Comparison of ENCODE assay signal across 8 cellular contexts in the genomic region with DNA sequence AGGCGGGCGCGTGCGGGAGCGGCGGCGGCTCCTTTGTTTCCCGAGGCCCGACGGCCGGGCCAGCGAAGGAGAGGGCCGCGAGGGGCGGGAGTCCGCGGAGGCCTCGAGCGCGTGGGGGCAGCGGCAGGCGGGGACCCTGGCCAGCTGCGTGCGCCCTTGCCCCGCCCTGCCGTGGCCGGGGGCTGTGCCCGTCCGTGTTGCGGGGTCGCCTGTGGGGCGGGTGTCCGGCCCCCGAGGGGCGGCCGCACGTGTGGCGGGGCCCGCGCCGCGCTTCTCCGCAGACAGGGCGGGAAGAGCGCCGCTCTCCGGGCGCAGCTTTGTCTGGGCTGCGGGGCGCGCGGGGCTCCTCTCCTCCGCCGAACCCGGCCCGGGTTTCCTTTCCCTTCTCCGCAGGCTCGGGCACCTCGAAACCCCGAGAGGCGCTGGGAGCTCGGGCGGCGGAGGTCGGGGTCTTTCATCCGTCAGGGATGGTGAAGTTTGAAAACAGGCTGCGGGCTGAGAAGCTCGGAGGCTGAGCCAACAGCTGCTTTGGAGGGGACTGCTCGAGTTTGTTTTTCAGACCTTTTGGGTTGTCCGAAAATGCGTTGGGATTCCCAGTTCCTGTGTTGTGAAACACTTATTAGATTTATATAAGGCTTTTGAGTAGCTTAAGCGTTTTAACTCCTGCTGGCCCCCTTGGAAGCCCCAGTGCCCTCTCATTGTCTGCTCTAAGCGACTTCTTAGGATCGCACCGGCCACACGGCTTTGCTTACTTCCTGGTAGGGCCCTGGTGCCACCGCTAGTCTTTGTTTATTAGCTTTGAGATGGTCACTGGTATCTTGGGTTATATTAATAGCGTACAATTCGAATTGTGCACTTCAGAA. TPM values are rescaled to one million over a fixed set of nuclear protein-coding genes. Genes with fewer than 3 reads are reported as not detected.
A peak's percentile ranks its signal among the peaks of the same experiment; 100 is the strongest.
DNase-seq lines count a peak whose midpoint lies in the region; ATAC-seq and TF ChIP-seq lines count a peak whose summit lies in the region.

No MANE protein-coding gene starts in this region.

- H4K8ac ChIP-seq in trophoblast cell (ENCODE audit: low read depth, low read length), result peak overlapping the region; percentile 78

- H3K27me3 ChIP-seq in CD4-positive, CD25-positive, alpha-beta regulatory T cell (ENCODE audit: control insufficient read depth, insufficient read depth, low read length), result no peaks in the 10 kb centered on the region
- H3K27me3 ChIP-seq in HUES64 (ENCODE audit: insufficient read depth, low read length) (peaks cover 97% of the 10 kb centered on the region), left ventricle myocardium inferior (ENCODE audit: low read depth) (no peaks in the 10 kb centered on the region), trophoblast cell (ENCODE audit: insufficient read depth, low read length) (no peaks in the 10 kb centered on the region)

- under 1% methylated on average over 79 of the region's 79 CpGs for WGBS in HUES64
- no CpG with 5 or more reads among the region's 79 CpGs for WGBS in trophoblast cell (ENCODE audit: extremely low coverage, insufficient coverage, insufficient read length)

- H4K91ac ChIP-seq in trophoblast cell (ENCODE audit: low read depth, low read length), result peak overlapping the region; percentile 78

- H3K4me2 ChIP-seq in trophoblast cell (ENCODE audit: low read length), result peak overlapping the region; percentile 61

- H3K9me3 Mint-ChIP-seq in CD4-positive, CD25-positive, alpha-beta regulatory T cell, result no peaks in the 10 kb centered on the region

- peak overlapping the region; percentile 42 for H2BK5ac ChIP-seq in trophoblast cell (ENCODE audit: low read depth, low read length, poor library complexity)

- H2BK12ac ChIP-seq in trophoblast cell (ENCODE audit: low read length), result no peak overlapping the region

- peak overlapping the region; percentile 96 for H3K4me3 ChIP-seq in CD4-positive, CD25-positive, alpha-beta regulatory T cell (ENCODE audit: low read depth, low read length)
- H3K4me3 ChIP-seq in HUES64 (ENCODE audit: low read length) (peak overlapping the region; percentile 78), left ventricle myocardium inferior (peak overlapping the region; percentile 83), trophoblast cell (ENCODE audit: low read depth, low read length) (peak overlapping the region; percentile 95)

- intact Hi-C loops in left ventricle myocardium inferior (cut with micrococcal nuclease), result loop anchor here (10.0 kb wide), 1 partner anchor 50 kb away; no protein-coding TSS in a partner anchor

- peak overlapping the region; percentile 75 for H2AFZ ChIP-seq in trophoblast cell (ENCODE audit: insufficient read depth, low read length, poor library complexity)

- H3K4me1 Mint-ChIP-seq in CD4-positive, CD25-positive, alpha-beta regulatory T cell, result peaks cover 28 to 74% (median 66%) of the 10 kb centered on the region in 4 donors

- TF ChIP-seq CTCF in left ventricle myocardium inferior (IDR thresholded peaks at IDR 0.05; ENCODE audit: borderline replicate concordance), result peak; percentile 58

- peak overlapping the region; percentile 88 to 94 (median 94) for H3K27ac Mint-ChIP-seq in CD4-positive, CD25-positive, alpha-beta regulatory T cell

- peak overlapping the region; percentile 18 for H2BK120ac ChIP-seq in trophoblast cell (ENCODE audit: insufficient read depth, low read length, poor library complexity)

- peaks cover 85% of the 10 kb centered on the region for H3K4me1 ChIP-seq in CD4-positive, CD25-positive, alpha-beta regulatory T cell (ENCODE audit: control insufficient read depth, insufficient read depth, low read length, poor library complexity, severe bottlenecking)
- H3K4me1 ChIP-seq in HUES64 (ENCODE audit: insufficient read depth, low read length) (peaks cover 22% of the 10 kb centered on the region; the same call in 1 of the 2 replicates), left ventricle myocardium inferior (peaks cover 90% of the 10 kb centered on the region), trophoblast cell (ENCODE audit: control insufficient read depth in 1 of 2, insufficient read depth in 2 of 2, low read length in 2 of 2) (peaks cover 3 to 14% of the 10 kb centered on the region in 2 experiments)

- no peak overlapping the region for H3K23ac ChIP-seq in trophoblast cell (ENCODE audit: low read length)

- peaks cover 12% of the 10 kb centered on the region for H3K79me2 ChIP-seq in trophoblast cell (ENCODE audit: control insufficient read depth, insufficient read depth, low read length, poor library complexity)

- peak overlapping the region; percentile 92 to 99 (median 98) for H3K4me3 Mint-ChIP-seq in CD4-positive, CD25-positive, alpha-beta regulatory T cell

- H3K9me3 ChIP-seq in CD4-positive, CD25-positive, alpha-beta regulatory T cell (ENCODE audit: control insufficient read depth in 2 of 2, low read length in 2 of 2), result no peaks in the 10 kb centered on the region
- H3K9me3 ChIP-seq in HUES64 (ENCODE audit: insufficient read depth, low read depth, low read length) (no peaks in the 10 kb centered on the region), left ventricle myocardium inferior (replicated peaks) (no peaks in the 10 kb centered on the region), trophoblast cell (ENCODE audit: insufficient read depth, low read depth, low read length) (no peaks in the 10 kb centered on the region)

- peak overlapping the region; percentile 74 for H3K14ac ChIP-seq in trophoblast cell (ENCODE audit: low read length)

- peak overlapping the region; percentile 99 for H3K27ac ChIP-seq in CD4-positive, CD25-positive, alpha-beta regulatory T cell (ENCODE audit: insufficient read depth, low read length, poor library complexity, severe bottlenecking)
- no peak overlapping the region for H3K27ac ChIP-seq in HUES64 (ENCODE audit: low read depth, low read length)
- H3K27ac ChIP-seq in left ventricle myocardium inferior (replicated peaks), result peak overlapping the region; percentile 99
- H3K27ac ChIP-seq in trophoblast cell (ENCODE audit: low read depth, low read length), result peak overlapping the region; percentile 62

- H3K4ac ChIP-seq in trophoblast cell (ENCODE audit: low read depth, low read length), result peak overlapping the region; percentile 87

- H3K79me1 ChIP-seq in trophoblast cell (ENCODE audit: low read length), result peaks cover 24% of the 10 kb centered on the region

- peaks cover 6% of the 10 kb centered on the region for H3K27me3 Mint-ChIP-seq in CD4-positive, CD25-positive, alpha-beta regulatory T cell

- no peaks in the 10 kb centered on the region for H3K36me3 Mint-ChIP-seq in CD4-positive, CD25-positive, alpha-beta regulatory T cell

- peak overlapping the region; percentile 57 for H4K12ac ChIP-seq in trophoblast cell (ENCODE audit: low read depth, low read length)

- H3K18ac ChIP-seq in trophoblast cell (ENCODE audit: low read length), result peak overlapping the region; percentile 38

- ATAC-seq in CD4-positive, CD25-positive, alpha-beta regulatory T cell (ENCODE audit: low read depth in 2 of 2), result no peak
- peak; percentile 3 for ATAC-seq in GM19372 (IDR thresholded peaks at IDR 0.05; ENCODE audit: low read depth, unreplicated experiment)

- no peaks in the 10 kb centered on the region for H3K36me3 ChIP-seq in CD4-positive, CD25-positive, alpha-beta regulatory T cell (ENCODE audit: control insufficient read depth, insufficient read depth, low read length)
- H3K36me3 ChIP-seq in HUES64 (ENCODE audit: insufficient read depth, low read length) (no peaks in the 10 kb centered on the region), left ventricle myocardium inferior (no peaks in the 10 kb centered on the region), trophoblast cell (ENCODE audit: control insufficient read depth in 1 of 2, insufficient read depth in 2 of 2, low read length in 2 of 2) (no peaks in the 10 kb centered on the region)

- peak; percentile 29 to 74 (median 46) for DNase-seq in CD4-positive, CD25-positive, alpha-beta regulatory T cell
- DNase-seq in RPMI7951 (ENCODE audit: low read depth) (peak; percentile 66), amniotic stem cell (lab: John Stamatoyannopoulos, UW) (peak; percentile 48), left ventricle myocardium inferior (peak; percentile 67), trophoblast cell (peak; percentile 67 to 69), GOT3 (lab: John Stamatoyannopoulos, UW) (no peak)

- peak overlapping the region; percentile 35 for H2AK5ac ChIP-seq in trophoblast cell (ENCODE audit: low read length)

- H3K9ac ChIP-seq in HUES64 (ENCODE audit: low read depth, low read length) (peak overlapping the region; percentile 81), trophoblast cell (ENCODE audit: low read length) (peak overlapping the region; percentile 92)

RNA-seq across cellular contexts. Expression of a gene that starts 0.8 kb away (rescaled TPM):
- total RNA-seq in CD4-positive, CD25-positive, alpha-beta regulatory T cell, result 223 TPM
- polyA plus RNA-seq in CD4-positive, CD25-positive, alpha-beta regulatory T cell, result 10 to 100 TPM; 49.5 to 57.2 (median 55.3) TPM
- 23.4 TPM for polyA plus RNA-seq in HUES64 (2013, experiment 1 of 2)
- 33.9 TPM for polyA plus RNA-seq in HUES64 (2013, experiment 2 of 2)
- 28.2 and 39.3 TPM in 2 replicates for total RNA-seq in RPMI7951 (2014; rRNA removed; shearing (Covaris generic))
- 17.2 TPM for total RNA-seq in left ventricle myocardium inferior
- polyA plus RNA-seq in trophoblast cell (2013), result 28.3 and 28.6 TPM in 2 replicates
